In the genomic region with DNA sequence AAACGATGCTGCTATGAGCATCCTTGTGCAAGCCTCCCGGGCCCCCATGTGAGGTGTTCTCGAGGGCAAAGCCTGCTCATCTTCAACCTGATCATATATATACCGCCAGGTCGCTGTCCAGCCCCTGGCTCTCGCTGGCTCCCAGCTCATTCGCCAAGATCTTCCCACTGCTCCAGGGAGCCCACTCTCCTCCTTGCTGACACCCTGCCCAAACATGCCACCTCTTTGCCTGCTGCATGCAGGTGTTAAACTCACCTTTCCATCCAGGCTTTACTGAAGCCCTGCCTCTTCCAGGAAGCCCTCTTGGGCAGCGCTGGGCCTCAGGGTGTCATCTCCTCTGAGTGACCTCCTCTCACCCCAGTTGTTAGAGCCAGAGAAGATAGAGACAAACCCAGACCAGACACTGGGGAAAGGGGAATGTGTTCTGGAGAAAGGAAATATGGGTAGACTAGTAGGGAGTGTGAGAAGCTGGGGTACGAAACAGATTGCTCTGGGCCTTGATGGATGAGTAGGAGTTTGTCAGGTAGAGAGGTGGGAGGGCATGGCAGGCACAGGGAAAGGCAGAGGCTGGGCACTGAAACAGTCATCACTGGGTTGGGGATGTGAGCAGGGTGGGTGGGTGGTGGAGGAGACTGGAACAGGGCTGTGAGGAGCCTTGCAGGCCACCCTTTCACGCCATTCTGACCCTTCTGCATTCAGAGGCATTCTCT, we compare ENCODE assay signal across 20 cellular contexts. TPM values are rescaled to one million over a fixed set of nuclear protein-coding genes. Genes with fewer than 3 reads are reported as not detected.
A peak's percentile ranks its signal among the peaks of the same experiment; 100 is the strongest.
DNase-seq lines count a peak whose midpoint lies in the region; ATAC-seq, FAIRE-seq and TF ChIP-seq lines count a peak whose summit lies in the region.
"Had no signal": no experiment of that assay in that cellular context is flagged by ENCODE, and none has a peak within 500 bp of the region (broad histone marks: within the 10 kb centered on the region; RNA-seq: fewer than 3 reads in every experiment).

No MANE protein-coding gene starts in this region.

- TF ChIP-seq CTCF in right atrium auricular region (IDR thresholded peaks at IDR 0.05) = no peak
- TF ChIP-seq CTCF in astrocyte (IDR thresholded peaks at IDR 0.05; ENCODE audit: insufficient read depth, low read depth, low read length) = no peak

- FAIRE-seq in astrocyte (lab: Jason Lieb, UNC) = no peak
- FAIRE-seq: endothelial cell of umbilical vein, GM12891 had no signal

- H3K36me3 ChIP-seq in right atrium auricular region (no peaks in the 10 kb centered on the region), astrocyte (ENCODE audit: insufficient read depth, low read length) (no peaks in the 10 kb centered on the region)

- H3K27ac ChIP-seq in right atrium auricular region = no peak overlapping the region
- no peak overlapping the region for H3K27ac ChIP-seq in astrocyte (ENCODE audit: low read depth, low read length)
- H3K27ac ChIP-seq: foreskin keratinocyte had no signal

- intact Hi-C loops in cardiac septum (cut with DNase I) = no loop called here

- no peaks in the 10 kb centered on the region for H3K9me3 ChIP-seq in right atrium auricular region
- no peaks in the 10 kb centered on the region for H3K9me3 ChIP-seq in astrocyte (ENCODE audit: insufficient read depth, low read depth, low read length)

- peaks cover 2% of the 10 kb centered on the region for H3K4me1 Mint-ChIP-seq in astrocyte (ENCODE audit: low read depth, unreplicated experiment)
- peaks cover 5 to 11% (median 8%) of the 10 kb centered on the region in 4 donors for H3K4me1 Mint-ChIP-seq in naive thymus-derived CD8-positive, alpha-beta T cell
- H3K4me1 Mint-ChIP-seq: activated CD4-positive, alpha-beta T cell treated with anti-CD3 and anti-CD28 coated beads, Interleukin-2, amount 10 ng/mL, durations not matched to agents 24 days and 14 days had no signal

- H3K9ac ChIP-seq in astrocyte (ENCODE audit: low read length) = no peak overlapping the region

- H3K4me3 ChIP-seq in right atrium auricular region (no peak overlapping the region), astrocyte (ENCODE audit: insufficient read depth, low read depth, low read length) (no peak overlapping the region)

- no peak overlapping the region for H2AFZ ChIP-seq in astrocyte (ENCODE audit: low read depth, low read length)

- peak overlapping the region; percentile 30 for H3K27ac Mint-ChIP-seq in astrocyte (ENCODE audit: unreplicated experiment)
- peak overlapping the region in 2 of 10 donors; percentile 27 to 85 for H3K27ac Mint-ChIP-seq in naive thymus-derived CD8-positive, alpha-beta T cell
- H3K27ac Mint-ChIP-seq: activated CD4-positive, alpha-beta T cell treated with anti-CD3 and anti-CD28 coated beads, Interleukin-2, amount 10 ng/mL, durations not matched to agents 24 days and 14 days; stimulated activated naive CD8-positive, alpha-beta T cell treated with anti-CD3 and anti-CD28 coated beads, Interleukin-15, Interleukin-2, amounts not matched to agents 100 ng/mL and 50 ng/mL, for 24 hours had no signal

- DNase-seq in right atrium auricular region (ENCODE audit: low spot score) (peak; percentile 52), cardiac septum (ENCODE audit: low spot score) (no peak), astrocyte (ENCODE audit: low read depth) (no peak), HCEC 1CT (no peak), NOMO-1 (lab: John Stamatoyannopoulos, UW; ENCODE audit: unreplicated experiment in 2 of 2) (no peak), T1000 (lab: John Stamatoyannopoulos, UW) (no peak)
- DNase-seq in naive thymus-derived CD8-positive, alpha-beta T cell = no peak
- DNase-seq: activated CD4-positive, alpha-beta T cell treated with anti-CD3 and anti-CD28 coated beads, Interleukin-2, amount 10 ng/mL, durations not matched to agents 24 days and 14 days; activated T-cell treated with anti-CD3 and anti-CD28 coated beads, Interleukin-2, amount 50 U/mL, for 48 hours; amniotic stem cell; foreskin keratinocyte; GDM1; NCI-H1694; SHP77 treated with DMSO at 0.1 percent for 48 hours had no signal

- no peak overlapping the region for H3K4me2 ChIP-seq in astrocyte (ENCODE audit: low read length)

- ATAC-seq in naive thymus-derived CD8-positive, alpha-beta T cell = no peak
- ATAC-seq in GM18858 (IDR thresholded peaks at IDR 0.05; ENCODE audit: unreplicated experiment) = no peak
- ATAC-seq: HCT116, left lobe of liver had no signal

- H3K79me2 ChIP-seq in astrocyte (ENCODE audit: insufficient read depth, low read length) = no peaks in the 10 kb centered on the region

- no peaks in the 10 kb centered on the region for H3K36me3 Mint-ChIP-seq in astrocyte (ENCODE audit: low read depth, unreplicated experiment)
- peaks cover 0 to 11% (median 0%) of the 10 kb centered on the region in 3 donors for H3K36me3 Mint-ChIP-seq in naive thymus-derived CD8-positive, alpha-beta T cell

- H4K20me1 ChIP-seq in astrocyte (ENCODE audit: insufficient read depth, low read length) = no peaks in the 10 kb centered on the region

- H3K9me3 Mint-ChIP-seq in astrocyte (ENCODE audit: unreplicated experiment) = no peaks in the 10 kb centered on the region
- peaks cover 0 to 2% (median 0%) of the 10 kb centered on the region in 9 donors for H3K9me3 Mint-ChIP-seq in naive thymus-derived CD8-positive, alpha-beta T cell
- H3K9me3 Mint-ChIP-seq: activated CD4-positive, alpha-beta T cell treated with anti-CD3 and anti-CD28 coated beads, Interleukin-2, amount 10 ng/mL, durations not matched to agents 24 days and 14 days; stimulated activated naive CD8-positive, alpha-beta T cell treated with anti-CD3 and anti-CD28 coated beads, Interleukin-15, Interleukin-2, amounts not matched to agents 100 ng/mL and 50 ng/mL, for 24 hours had no signal

- peak overlapping the region; percentile 70 for H3K4me3 Mint-ChIP-seq in astrocyte (ENCODE audit: unreplicated experiment)
- H3K4me3 Mint-ChIP-seq in naive thymus-derived CD8-positive, alpha-beta T cell = peak overlapping the region; percentile 44 to 88 (median 80)

- H3K4me1 ChIP-seq in right atrium auricular region (peaks cover 0 to 15% of the 10 kb centered on the region in 2 donors), astrocyte (ENCODE audit: insufficient read depth, low read length) (no peaks in the 10 kb centered on the region)
- H3K4me1 ChIP-seq: foreskin keratinocyte had no signal

- H3K27me3 ChIP-seq in right atrium auricular region (peaks cover 5 to 25% of the 10 kb centered on the region in 2 donors), astrocyte (ENCODE audit: insufficient read depth, low read length) (peaks cover 80% of the 10 kb centered on the region)

- POLR2A ChIA-PET in naive thymus-derived CD8-positive, alpha-beta T cell (lab: Charles Lee) = no interaction called here

- H3K27me3 Mint-ChIP-seq in astrocyte (ENCODE audit: low read depth, unreplicated experiment) = peaks cover 76% of the 10 kb centered on the region
- H3K27me3 Mint-ChIP-seq in naive thymus-derived CD8-positive, alpha-beta T cell = peaks cover 50 to 84% (median 65%) of the 10 kb centered on the region in 5 donors

RNA-seq across cellular contexts. Expression of a gene that starts 1.2 kb away (rescaled TPM):
- total RNA-seq in right atrium auricular region (10 to 100 TPM; 30.0 to 50.2 TPM), cardiac septum (95.2 TPM), astrocyte (129 and 135 TPM in 2 replicates)
- total RNA-seq in naive thymus-derived CD8-positive, alpha-beta T cell = 10 to 100 TPM; 30.5 to 35.0 TPM
- polyA plus RNA-seq in naive thymus-derived CD8-positive, alpha-beta T cell = 10 to 100 TPM in 2 of 3 donors, 1 to 10 TPM in 1; 9.3 to 16.6 (median 12.5) TPM
